Comparison of ENCODE assay signal across 8 cellular contexts in genomic region chr12:120116443-120116791, GRCh38. TPM values are rescaled to one million over a fixed set of nuclear protein-coding genes. Genes with fewer than 3 reads are reported as not detected.
DNase-seq lines count a peak whose midpoint lies in the region; TF ChIP-seq lines count a peak whose summit lies in the region.

Gene RAB35 (minus strand): TSS chr12:120116753. CDS start chr12:120116650, 103 bp downstream.

- no peak for TF ChIP-seq POLR2A in uterus (IDR thresholded peaks at IDR 0.05)

- peaks cover 64% of the 10 kb centered on the region; the same call in 1 of the 2 replicates for H3K79me2 ChIP-seq in KMS-11 (ENCODE audit: insufficient read depth, low read depth)

- DNase-seq in Daoy (ENCODE audit: low read depth): no peak
- no peak for DNase-seq in coronary artery (ENCODE audit: low spot score)
- no peak for DNase-seq in mesenteric fat pad (ENCODE audit: low spot score)
- no peak for DNase-seq in uterus
- DNase-seq in HuH-7.5 (ENCODE audit: low spot score): no peak
- DNase-seq in SIG-M5 (lab: John Stamatoyannopoulos, UW): no peak
- DNase-seq in T1000 (lab: John Stamatoyannopoulos, UW): no peak

- H4K20me1 ChIP-seq in KMS-11 (ENCODE audit: insufficient read depth): no peaks in the 10 kb centered on the region

- H3K9me3 ChIP-seq in uterus: no peaks in the 10 kb centered on the region

- no peaks in the 10 kb centered on the region for H3K27me3 ChIP-seq in KMS-11 (ENCODE audit: insufficient read depth, low read depth)
- no peaks in the 10 kb centered on the region for H3K27me3 ChIP-seq in uterus

- peak within 1 kb of the TSS; percentile 89 for H3K4me2 ChIP-seq in KMS-11

- H3K4me1 ChIP-seq in KMS-11 (ENCODE audit: low read depth, poor library complexity, severe bottlenecking) (peaks cover 48% of the 10 kb centered on the region), uterus (peaks cover 5 to 12% of the 10 kb centered on the region in 2 donors)

- H3K36me3 ChIP-seq in KMS-11 (ENCODE audit: insufficient read depth): no peaks in the 10 kb centered on the region
- H3K36me3 ChIP-seq in uterus: no peaks in the 10 kb centered on the region

- intact Hi-C loops in uterus (cut with DNase I; ENCODE audit: low total_unique reads): no loop called here

- H3K9ac ChIP-seq in KMS-11: peak within 1 kb of the TSS; percentile 64

- no peak within 1 kb of the TSS for H3K4me3 ChIP-seq in KMS-11 (IDR thresholded peaks at IDR 0.05; ENCODE audit: insufficient read depth, low read depth, low read length)
- peak within 1 kb of the TSS; percentile 93 for H3K4me3 ChIP-seq in coronary artery
- peak within 1 kb of the TSS; percentile 70 to 80 for H3K4me3 ChIP-seq in uterus

- H3K27ac ChIP-seq in KMS-11 (peak within 1 kb of the TSS; percentile 84), coronary artery (peak within 1 kb of the TSS; percentile 85 to 94), uterus (peak within 1 kb of the TSS; percentile 93 to 98)

- H2AFZ ChIP-seq in KMS-11 (ENCODE audit: low read depth): peak within 1 kb of the TSS; percentile 41

- no peak for TF ChIP-seq CTCF in KMS-11 (conservative IDR thresholded peaks at IDR 0.05; ENCODE audit: low read depth, low read length)
- no peak for TF ChIP-seq CTCF in coronary artery (IDR thresholded peaks at IDR 0.05)
- no peak for TF ChIP-seq CTCF in uterus (IDR thresholded peaks at IDR 0.05)

RNA-seq across cellular contexts. Expression of gene RAB35, which starts in this region (rescaled TPM):
- total RNA-seq in Daoy (2014; rRNA removed; shearing (Covaris generic)): 23.3 and 31.7 TPM in 2 replicates
- total RNA-seq in mesenteric fat pad: 62.4 TPM
- total RNA-seq in uterus: 10 to 100 TPM; 13.1 to 43.9 (median 22.4) TPM
